In genomic region chr13:76223999-76224398, GRCh38 we compare ENCODE assay signal across 13 cellular contexts.
DNase-seq lines count a peak whose midpoint lies in the region; ATAC-seq and TF ChIP-seq lines count a peak whose summit lies in the region.
"Had no signal": no experiment of that assay in that cellular context is flagged by ENCODE, and none has a peak within 500 bp of the region (broad histone marks: within the 10 kb centered on the region; RNA-seq: fewer than 3 reads in every experiment).

No MANE protein-coding gene starts in this region.

- no peaks in the 10 kb centered on the region for H3K36me3 ChIP-seq in brain microvascular endothelial cell (replicated peaks)
- no peaks in the 10 kb centered on the region for H3K36me3 ChIP-seq in effector memory CD4-positive, alpha-beta T cell (ENCODE audit: control insufficient read depth, insufficient read depth, low read length)

- DNase-seq in brain microvascular endothelial cell (peak; percentile 26), myocyte (ENCODE audit: low read depth) (peak; percentile 54), NCI-H226 (no peak), NCI-H1417 treated with DMSO at 0.1 percent for 48 hours (lab: John Stamatoyannopoulos, UW) (no peak)
- no peak for DNase-seq in effector memory CD4-positive, alpha-beta T cell
- DNase-seq: C1 segment of cervical spinal cord; CD4-positive, alpha-beta T cell; DMS153; DMS79 treated with DMSO at 0.1 percent for 48 hours; GF-D8; GOT3 had no signal

- H3K27me3 ChIP-seq in brain microvascular endothelial cell (replicated peaks) = no peaks in the 10 kb centered on the region
- no peaks in the 10 kb centered on the region for H3K27me3 ChIP-seq in effector memory CD4-positive, alpha-beta T cell (replicated peaks; ENCODE audit: control insufficient read depth, insufficient read depth, low read length, poor library complexity, severe bottlenecking)

- ATAC-seq in GM18868 (IDR thresholded peaks at IDR 0.05; ENCODE audit: unreplicated experiment) (peak; percentile 47), GM21423 (IDR thresholded peaks at IDR 0.05; ENCODE audit: unreplicated experiment) (no peak)

- no peak overlapping the region for H3K27ac ChIP-seq in brain microvascular endothelial cell
- no peak overlapping the region for H3K27ac ChIP-seq in effector memory CD4-positive, alpha-beta T cell (ENCODE audit: insufficient read depth, low read length, poor library complexity, severe bottlenecking)

- no peaks in the 10 kb centered on the region for H3K9me3 ChIP-seq in effector memory CD4-positive, alpha-beta T cell (ENCODE audit: control insufficient read depth, low read length)

- in situ Hi-C loops in brain microvascular endothelial cell (cut with HindIII; ENCODE audit: low pct_ligation_motif_present, low sequenced_read_pairs) = no loop called here

- H3K4me1 ChIP-seq in effector memory CD4-positive, alpha-beta T cell (ENCODE audit: control insufficient read depth, insufficient read depth, low read length, poor library complexity, severe bottlenecking) = no peaks in the 10 kb centered on the region

- no peak for TF ChIP-seq CTCF in brain microvascular endothelial cell (IDR thresholded peaks at IDR 0.05; ENCODE audit: low read depth, low read length, missing control alignments)

- H3K4me3 ChIP-seq in brain microvascular endothelial cell (ENCODE audit: low read depth, low read length) = no peak overlapping the region
- no peak overlapping the region for H3K4me3 ChIP-seq in effector memory CD4-positive, alpha-beta T cell (ENCODE audit: insufficient read depth, low read depth, low read length, poor library complexity, severe bottlenecking)

Comparison
In these comparisons a context has a peak if more than half of its experiments do, and no peak if none do; other contexts are left out.
1. DNase-seq: peak in brain microvascular endothelial cell (single experiment) and myocyte (single experiment); none in NCI-H226 (single experiment), effector memory CD4-positive, alpha-beta T cell (0 of 3) and NCI-H1417 treated with DMSO at 0.1 percent for 48 hours (single experiment).